8 cellular contexts compared by ENCODE assay signal in genomic region chr9:503881-504852, GRCh38. TPM values are rescaled to one million over a fixed set of nuclear protein-coding genes. Genes with fewer than 3 reads are reported as not detected.
A peak's percentile ranks its signal among the peaks of the same experiment; 100 is the strongest.
DNase-seq lines count a peak whose midpoint lies in the region; ATAC-seq, FAIRE-seq and TF ChIP-seq lines count a peak whose summit lies in the region.

TSS of gene KANK1 (plus strand) at chr9:504695.

- H3K4me3 ChIP-seq in A549: peak within 1 kb of the TSS; percentile 73
- H3K4me3 ChIP-seq in left lung: peak within 1 kb of the TSS; percentile 57 to 65

- H3K27ac ChIP-seq in A549 (peak within 1 kb of the TSS; percentile 86 to 91), left lung (peak within 1 kb of the TSS; percentile 73 to 78)

- POLR2A ChIA-PET in A549 (lab: Yijun Ruan, JAX): interaction anchor here (0.6 to 1.4 kb wide), 8 partner anchors 9 to 117 kb away, joined by 3 to 9 read pairs (median 3); no protein-coding TSS in a partner anchor

- H3K36me3 Mint-ChIP-seq in dendritic cell treated with granulocyte-macrophage colony-stimulating factor and Interleukin-4, amounts not matched to agents 40 ng/mL and 50 ng/mL, for 4 days (ENCODE audit: low read depth): no peaks in the 10 kb centered on the region

- DNase-seq in A549 (ENCODE audit: low read depth in 1 of 2, low spot score in 1 of 2) (peak; percentile 75 to 81), NCI-H2196 treated with DMSO at 0.1 percent for 48 hours (lab: John Stamatoyannopoulos, UW; ENCODE audit: unreplicated experiment) (peak; percentile 96), left lung (peak; percentile 67 to 94)
- peak; percentile 71 for DNase-seq in activated CD4-positive, alpha-beta T cell treated with anti-CD3 and anti-CD28 coated beads, Interleukin-2, amount 50 U/mL, for 1 hour
- DNase-seq in stimulated activated CD4-positive, alpha-beta T cell treated with anti-CD3 and anti-CD28 coated beads, Interleukin-2, amount 100 ng/mL, for 4 hours (ENCODE audit: low read depth): peak; percentile 63

- CTCF ChIA-PET in A549 (lab: Yijun Ruan, JAX): interaction anchor here (0.6 to 1.4 kb wide), 19 partner anchors 8 to 322 kb away, joined by 3 to 5 read pairs (median 3); no protein-coding TSS in a partner anchor

- TF ChIP-seq CTCF in A549 (IDR thresholded peaks at IDR 0.05): peak; percentile 74
- TF ChIP-seq CTCF in left lung (IDR thresholded peaks at IDR 0.05): peak in 1 of 2 donors; percentile 19

- H3K4me3 Mint-ChIP-seq in dendritic cell treated with granulocyte-macrophage colony-stimulating factor and Interleukin-4, amounts not matched to agents 40 ng/mL and 50 ng/mL, for 4 days: peak within 1 kb of the TSS; percentile 79

- H3K36me3 ChIP-seq in left lung: no peaks in the 10 kb centered on the region

- peaks cover 5 to 45% of the 10 kb centered on the region in 2 donors for H3K27me3 ChIP-seq in left lung

- no peak for FAIRE-seq in A549 (lab: Jason Lieb, UNC)

- WGBS in A549 (ENCODE audit: missing lambda C conversion rate): 7% methylated on average over 11 of the region's 119 CpGs

- TF ChIP-seq POLR2A in A549 (IDR thresholded peaks at IDR 0.05; ENCODE audit: low read length) (peak; percentile 33), GM18505 (IDR thresholded peaks at IDR 0.05; ENCODE audit: borderline replicate concordance, extremely low read depth, insufficient read depth, insufficient read length) (no peak)

- intact Hi-C loops in dendritic cell treated with granulocyte-macrophage colony-stimulating factor and Interleukin-4, amounts not matched to agents 40 ng/mL and 50 ng/mL, for 4 days (cut with micrococcal nuclease): no loop called here
- intact Hi-C loops in left lung (cut with DNase I): no loop called here

- H3K27me3 Mint-ChIP-seq in dendritic cell treated with granulocyte-macrophage colony-stimulating factor and Interleukin-4, amounts not matched to agents 40 ng/mL and 50 ng/mL, for 4 days: peaks cover 79% of the 10 kb centered on the region

- H3K4me2 ChIP-seq in A549: peak within 1 kb of the TSS; percentile 91

- H3K4me1 ChIP-seq in A549 (peaks cover 16% of the 10 kb centered on the region), left lung (peaks cover 0 to 26% of the 10 kb centered on the region in 2 donors)

- no peaks in the 10 kb centered on the region for H3K9me3 ChIP-seq in A549
- no peaks in the 10 kb centered on the region for H3K9me3 ChIP-seq in left lung

- H3K27ac Mint-ChIP-seq in dendritic cell treated with granulocyte-macrophage colony-stimulating factor and Interleukin-4, amounts not matched to agents 40 ng/mL and 50 ng/mL, for 4 days: no peak within 1 kb of the TSS

- peaks cover 23% of the 10 kb centered on the region for H3K4me1 Mint-ChIP-seq in dendritic cell treated with granulocyte-macrophage colony-stimulating factor and Interleukin-4, amounts not matched to agents 40 ng/mL and 50 ng/mL, for 4 days (ENCODE audit: low read depth)

- TF ChIP-seq EP300 in A549 (IDR thresholded peaks at IDR 0.05): no peak

- peak; percentile 20 to 54; a peak in 3 of 5 replicates for TF ChIP-seq RAD21 in A549 (conservative IDR thresholded peaks at IDR 0.05 in 1 of 2, IDR thresholded peaks at IDR 0.05 in 1 of 2)

- no peaks in the 10 kb centered on the region for H3K9me3 Mint-ChIP-seq in dendritic cell treated with granulocyte-macrophage colony-stimulating factor and Interleukin-4, amounts not matched to agents 40 ng/mL and 50 ng/mL, for 4 days

- ATAC-seq in A549 (peak; percentile 85 to 89), GM18505 (IDR thresholded peaks at IDR 0.05; ENCODE audit: unreplicated experiment) (peak; percentile 83), HG02981 (IDR thresholded peaks at IDR 0.05; ENCODE audit: unreplicated experiment) (peak; percentile 83), left lung (peak; percentile 85)

TF ChIP-seq in A549, 52 proteins besides CTCF, POLR2A, EP300 and RAD21 (continues in another document):
- 0 out of 2 replicates have a peak, but pooled peaks have one; percentile 25 for TF ChIP-seq HOXB13 (CRISPR knock-in tag; IDR thresholded peaks at IDR 0.05; ENCODE audit: low read depth)
- no peak for TF ChIP-seq CHD4 (IDR thresholded peaks at IDR 0.05; ENCODE audit: borderline replicate concordance)
- peak; percentile 42 to 53; a peak in 3 of 5 replicates for TF ChIP-seq JUN (IDR thresholded peaks at IDR 0.05)
- TF ChIP-seq NFE2L2 (conservative IDR thresholded peaks at IDR 0.05; ENCODE audit: low read length): no peak
- TF ChIP-seq CBX2 (IDR thresholded peaks at IDR 0.05; ENCODE audit: borderline replicate concordance, low read depth): no peak
- peak; percentile 37 for TF ChIP-seq MAFK (IDR thresholded peaks at IDR 0.05; ENCODE audit: partially characterized antibody)
- TF ChIP-seq ZSCAN20 (CRISPR knock-in tag; IDR thresholded peaks at IDR 0.05): no peak
- peak; percentile 34; the same call in 1 of the 2 replicates for TF ChIP-seq RNF2 (IDR thresholded peaks at IDR 0.05; ENCODE audit: borderline replicate concordance, low read depth)
- no peak for TF ChIP-seq BHLHE40 (IDR thresholded peaks at IDR 0.05; ENCODE audit: low read depth, low read length)
- no peak for TF ChIP-seq JUNB (IDR thresholded peaks at IDR 0.05)
- TF ChIP-seq POLR2AphosphoS2 (conservative IDR thresholded peaks at IDR 0.05; ENCODE audit: low read length): no peak
- TF ChIP-seq CEBPB (IDR thresholded peaks at IDR 0.05): no peak
- no peak for TF ChIP-seq ESRRA (IDR thresholded peaks at IDR 0.05; ENCODE audit: borderline replicate concordance, low read length)
- no peak for TF ChIP-seq MAZ (IDR thresholded peaks at IDR 0.05; ENCODE audit: borderline replicate concordance, low read depth, low read length)
- no peak for TF ChIP-seq PHF8 (IDR thresholded peaks at IDR 0.05; ENCODE audit: borderline replicate concordance, low read depth)
- TF ChIP-seq HMGXB4 (CRISPR knock-in tag; IDR thresholded peaks at IDR 0.05; ENCODE audit: borderline replicate concordance): peak; percentile 12; the same call in 1 of the 2 replicates
- no peak for TF ChIP-seq HOXA7 (CRISPR knock-in tag; IDR thresholded peaks at IDR 0.05)
- no peak for TF ChIP-seq HEYL (CRISPR knock-in tag; IDR thresholded peaks at IDR 0.05)
- TF ChIP-seq HDAC2 (IDR thresholded peaks at IDR 0.05): no peak
- TF ChIP-seq SREBF2 (IDR thresholded peaks at IDR 0.05): no peak
- TF ChIP-seq RCOR1 (IDR thresholded peaks at IDR 0.05; ENCODE audit: low read depth, low read length): no peak
- TF ChIP-seq EHF (CRISPR knock-in tag; IDR thresholded peaks at IDR 0.05): no peak
- no peak for TF ChIP-seq EHMT2 (IDR thresholded peaks at IDR 0.05; ENCODE audit: low read depth)
- TF ChIP-seq MAX (IDR thresholded peaks at IDR 0.05): peak; percentile 94
- peak; percentile 96 for TF ChIP-seq E2F6 (IDR thresholded peaks at IDR 0.05; ENCODE audit: borderline replicate concordance, low read depth)
- TF ChIP-seq ZFP36 (IDR thresholded peaks at IDR 0.05; ENCODE audit: borderline replicate concordance, partially characterized antibody): no peak
- no peak for TF ChIP-seq TP53 (CRISPR knock-in tag; IDR thresholded peaks at IDR 0.05)
- no peak for TF ChIP-seq KDM5A (IDR thresholded peaks at IDR 0.05)
- no peak for TF ChIP-seq PBX3 (IDR thresholded peaks at IDR 0.05)
- TF ChIP-seq ZC3H11A (IDR thresholded peaks at IDR 0.05): no peak
- no peak for TF ChIP-seq NR3C1 (IDR thresholded peaks at IDR 0.05)

RNA-seq across cellular contexts. Expression of gene KANK1, which starts in this region (rescaled TPM):
- polyA plus RNA-seq in A549 (2011; rRNA removed): 21.2 and 24.2 TPM in 2 replicates
- 11.9 and 12.5 TPM in 2 replicates for polyA plus RNA-seq in A549 (2012; cell fraction: cytosol; rRNA removed)
- polyA plus RNA-seq in A549 (2012; cell fraction: nucleus; rRNA removed): 27.3 and 29.7 TPM in 2 replicates
- polyA plus RNA-seq in A549 (2017; fragmentation: RNase III; extraction: RNeasy Plus Mini Kit Qiagen cat#74134 plus additional on column Dnase treatment): 12.0 to 14.9 TPM (median 14.7 TPM) in 3 replicates
- 38.2 and 52.2 TPM in 2 replicates for polyA minus RNA-seq in A549 (2011; rRNA and poly(A)+ RNA removed)
- total RNA-seq in left lung: 10 to 100 TPM; 30.3 to 35.9 TPM

Comparison
In these comparisons a context has a peak if more than half of its experiments do, and no peak if none do; other contexts are left out.
1. Peak in every context shown above with its lines: DNase-seq, ATAC-seq, H3K4me3 ChIP-seq and H3K27ac ChIP-seq.